ENCODE assay signal across 6 cellular contexts in genomic region chr16:4153364-4153763, GRCh38. TPM values are rescaled to one million over a fixed set of nuclear protein-coding genes. Genes with fewer than 3 reads are reported as not detected.
DNase-seq lines count a peak whose midpoint lies in the region; ATAC-seq, FAIRE-seq and TF ChIP-seq lines count a peak whose summit lies in the region.
"Not testable (repeated sequence)": the region's sequence is repeated elsewhere in the genome, so short reads cannot be mapped to it uniquely, and the experiment has no call there.

No MANE protein-coding gene starts in this region.

- H3K79me2 ChIP-seq in HepG2 (ENCODE audit: insufficient read depth, low read length); parathyroid adenoma: not testable (repeated sequence)

- not testable (repeated sequence) for H3K14ac ChIP-seq in mesenchymal stem cell (ENCODE audit: low read length in 2 of 2)
- peak overlapping the region; percentile 71 for H3K14ac ChIP-seq in neuronal stem cell (ENCODE audit: low read length)

- H3K4me3 ChIP-seq in kidney (ENCODE audit: low read length in 2 of 2); HepG2 (replicated peaks in 1 of 3; ENCODE audit: insufficient read depth in 1 of 3, low read depth in 2 of 3, low read length in 3 of 3); mesenchymal stem cell (ENCODE audit: insufficient read depth in 1 of 2, low read depth in 1 of 2, low read length in 2 of 2); neuronal stem cell (ENCODE audit: low read length in 2 of 2); parathyroid adenoma (ENCODE audit: low read depth, low read length): not testable (repeated sequence)

- H3K36me3 ChIP-seq in kidney (ENCODE audit: control insufficient read depth in 1 of 2, insufficient read depth in 2 of 2, low read length in 2 of 2); HepG2 (replicated peaks in 1 of 2; ENCODE audit: control insufficient read depth in 1 of 2, insufficient read depth in 2 of 2, low read length in 2 of 2); mesenchymal stem cell (ENCODE audit: control insufficient read depth in 1 of 2, insufficient read depth in 2 of 2, low read depth in 1 of 2, low read length in 2 of 2); neuronal stem cell (replicated peaks in 1 of 2; ENCODE audit: control insufficient read depth in 2 of 2, insufficient read depth in 2 of 2, low read length in 2 of 2); parathyroid adenoma (ENCODE audit: control insufficient read depth, insufficient read depth, low read length): not testable (repeated sequence)

- intact Hi-C loops in kidney (cut with DNase I); HepG2 (cut with micrococcal nuclease; ENCODE audit: unreplicated experiment): not testable (repeated sequence)

- not testable (repeated sequence) for H2BK15ac ChIP-seq in mesenchymal stem cell (ENCODE audit: low read depth, poor library complexity, severe bottlenecking); neuronal stem cell (ENCODE audit: low read length)

- not testable (repeated sequence) for H3K23ac ChIP-seq in mesenchymal stem cell (ENCODE audit: low read length in 2 of 2); neuronal stem cell (ENCODE audit: low read depth, low read length, poor library complexity)

- H4K91ac ChIP-seq in mesenchymal stem cell (ENCODE audit: low read length); neuronal stem cell (ENCODE audit: low read depth, low read length, poor library complexity): not testable (repeated sequence)

- CTCF ChIA-PET in HepG2 (lab: Yijun Ruan, JAX; ENCODE audit: low intra/inter-chr PET ratio, low total read pairs) = not testable (repeated sequence)

- not testable (repeated sequence) for H3K9ac ChIP-seq in kidney (ENCODE audit: low read length in 2 of 2); HepG2 (ENCODE audit: insufficient read depth, low read depth, low read length); mesenchymal stem cell (ENCODE audit: low read length); neuronal stem cell (ENCODE audit: low read depth, low read length, poor library complexity); parathyroid adenoma

- not testable (repeated sequence) for TF ChIP-seq CTCF in kidney (IDR thresholded peaks at IDR 0.05; ENCODE audit: borderline replicate concordance, extremely low read depth, insufficient read depth); parathyroid adenoma (IDR thresholded peaks at IDR 0.05)
- peak; percentile 40; the same call in 1 of the 2 replicates for TF ChIP-seq CTCF in HepG2 (CRISPR knock-in tag; IDR thresholded peaks at IDR 0.05)

- POLR2A ChIA-PET in HepG2 (lab: Yijun Ruan, JAX) = interaction anchor here (0.8 kb wide), 1 partner anchor 12 kb away, joined by 3 read pairs; no protein-coding TSS in a partner anchor

- not testable (repeated sequence) for TF ChIP-seq EP300 in HepG2 (IDR thresholded peaks at IDR 0.05; ENCODE audit: low read depth in 2 of 2, low read length in 2 of 2); HepG2 (CRISPR knock-in tag; IDR thresholded peaks at IDR 0.05; ENCODE audit: borderline replicate concordance)

- not testable (repeated sequence) for H2AFZ ChIP-seq in HepG2 (ENCODE audit: low read length); neuronal stem cell (ENCODE audit: low read length); parathyroid adenoma
- H2AFZ ChIP-seq in mesenchymal stem cell (ENCODE audit: low read depth, low read length) = peak overlapping the region; percentile 4

- not testable (repeated sequence) for H3K4ac ChIP-seq in mesenchymal stem cell (ENCODE audit: low read depth in 1 of 2, low read length in 2 of 2); neuronal stem cell (ENCODE audit: low read length)

- not testable (repeated sequence) for BruUV-seq in HepG2 (replicated peaks; lab: Mats Ljungman, UMichigan)

- not testable (repeated sequence) for H2AK5ac ChIP-seq in mesenchymal stem cell (ENCODE audit: low read length, severe bottlenecking); neuronal stem cell (ENCODE audit: low read depth, low read length)

- H3K4me1 ChIP-seq in kidney (ENCODE audit: control insufficient read depth in 1 of 2, insufficient read depth in 1 of 2, low read depth in 1 of 2, low read length in 2 of 2); mesenchymal stem cell (ENCODE audit: control insufficient read depth, insufficient read depth, low read depth, low read length); neuronal stem cell (ENCODE audit: control insufficient read depth in 2 of 2, insufficient read depth in 1 of 2, low read depth in 1 of 2, low read length in 2 of 2); parathyroid adenoma: not testable (repeated sequence)
- H3K4me1 ChIP-seq in HepG2 (ENCODE audit: insufficient read depth, low read length) = peaks cover 35% of the 10 kb centered on the region

- not testable (repeated sequence) for H2BK120ac ChIP-seq in mesenchymal stem cell (ENCODE audit: low read depth, low read length); neuronal stem cell (ENCODE audit: low read depth, low read length)

- not testable (repeated sequence) for H2BK12ac ChIP-seq in mesenchymal stem cell (ENCODE audit: low read length in 2 of 2); neuronal stem cell (ENCODE audit: low read length)

- in situ Hi-C loops in HepG2 (cut with HindIII; ENCODE audit: extremely low pct_ligation_motif_present, low pct_unique_long_range_greater_than_20kb) = not testable (repeated sequence)

- H3K18ac ChIP-seq in mesenchymal stem cell (ENCODE audit: low read depth in 1 of 2, low read length in 2 of 2) = not testable (repeated sequence)
- peak overlapping the region; percentile 80 for H3K18ac ChIP-seq in neuronal stem cell (ENCODE audit: low read length)

- DNase-seq in NCI-H2171 treated with DMSO at 0.1 percent for 48 hours (lab: John Stamatoyannopoulos, UW) (peak; percentile 22), kidney (peak; percentile 34)
- not testable (repeated sequence) for DNase-seq in HepG2 (ENCODE audit: low spot score); mesenchymal stem cell; neuronal stem cell (ENCODE audit: low spot score)

- H3K4me2 ChIP-seq in HepG2 (ENCODE audit: low read depth, low read length) = peak overlapping the region; percentile 55
- H3K4me2 ChIP-seq in mesenchymal stem cell (ENCODE audit: low read length, poor library complexity, severe bottlenecking); neuronal stem cell (ENCODE audit: insufficient read depth, low read length, poor library complexity, severe bottlenecking); parathyroid adenoma (ENCODE audit: low read length): not testable (repeated sequence)

- not testable (repeated sequence) for FAIRE-seq in kidney (lab: Jason Lieb, UNC); HepG2 (lab: Jason Lieb, UNC)

- H3K27ac ChIP-seq in kidney (ENCODE audit: low read depth in 2 of 2, low read length in 2 of 2); HepG2 (ENCODE audit: extremely low read length, insufficient read depth, low read length); mesenchymal stem cell (ENCODE audit: low read length, poor library complexity, severe bottlenecking); neuronal stem cell (replicated peaks; ENCODE audit: low read length): not testable (repeated sequence)
- peak overlapping the region; percentile 62 for H3K27ac ChIP-seq in parathyroid adenoma

- H3K9me3 ChIP-seq in kidney (ENCODE audit: control insufficient read depth in 1 of 2, low read length in 2 of 2); HepG2 (ENCODE audit: low read length); mesenchymal stem cell (ENCODE audit: control insufficient read depth, low read length); neuronal stem cell (replicated peaks in 1 of 2; ENCODE audit: control insufficient read depth in 2 of 2, insufficient read depth in 1 of 2, low read depth in 1 of 2, low read length in 2 of 2); parathyroid adenoma (ENCODE audit: control insufficient read depth, low read length): not testable (repeated sequence)

- not testable (repeated sequence) for H3K79me1 ChIP-seq in mesenchymal stem cell (replicated peaks; ENCODE audit: low read length, poor library complexity, severe bottlenecking); neuronal stem cell (ENCODE audit: low read depth, low read length)

- H4K8ac ChIP-seq in mesenchymal stem cell (ENCODE audit: low read length); neuronal stem cell (ENCODE audit: low read depth, low read length): not testable (repeated sequence)

- TF ChIP-seq POLR2A in HepG2 (IDR thresholded peaks at IDR 0.05; ENCODE audit: insufficient read depth in 1 of 2, low read depth in 2 of 2, low read length in 2 of 2) = not testable (repeated sequence)

- H4K20me1 ChIP-seq in HepG2 (ENCODE audit: insufficient read depth, low read length) = not testable (repeated sequence)

- peak; percentile 55 for ATAC-seq in HepG2

- WGBS in HepG2 (ENCODE audit: low lambda C conversion rate) = 31% methylated on average over 13 of the region's 13 CpGs
- 92% methylated on average over 13 of the region's 13 CpGs for WGBS in mesenchymal stem cell
- no CpG with 5 or more reads among the region's 13 CpGs for WGBS in neuronal stem cell (ENCODE audit: extremely low coverage in 2 of 2, insufficient read length in 2 of 2, insufficient replicate concordance in 1 of 2), 2 donors

- TF ChIP-seq RAD21 in HepG2 (CRISPR knock-in tag; IDR thresholded peaks at IDR 0.05) = 0 out of 2 replicates have a peak, but pooled peaks have one; percentile 18

- not testable (repeated sequence) for H2BK5ac ChIP-seq in mesenchymal stem cell (ENCODE audit: low read depth, low read length, poor library complexity, severe bottlenecking); neuronal stem cell (ENCODE audit: low read length)

- not testable (repeated sequence) for H3K27me3 ChIP-seq in HepG2 (ENCODE audit: control insufficient read depth in 1 of 2, insufficient read depth in 2 of 2, low read length in 2 of 2); neuronal stem cell (ENCODE audit: control insufficient read depth in 3 of 3, insufficient read depth in 3 of 3, low read depth in 1 of 3, low read length in 3 of 3); parathyroid adenoma (ENCODE audit: control insufficient read depth, insufficient read depth, low read length)
- H3K27me3 ChIP-seq in mesenchymal stem cell (ENCODE audit: control insufficient read depth in 1 of 2, insufficient read depth in 1 of 2, low read length in 2 of 2) = peaks cover 5 to 13% of the 10 kb centered on the region in 2 experiments

RNA-seq across cellular contexts. Expression of gene ADCY9, which starts 37.1 kb away (rescaled TPM):
- total RNA-seq in kidney (23.7 TPM), HepG2 (2016; rRNA removed; fragmentation: Illumina TruSeq; extraction: Trizol) (9.6 and 11.2 TPM in 2 replicates)
- polyA plus RNA-seq in kidney (ENCODE audit: insufficient read depth, low read depth, low replicate concordance) (6.8 TPM), HepG2 (2011; rRNA removed) (13.6 and 13.9 TPM in 2 replicates)
- 6.9 and 7.1 TPM in 2 replicates for total RNA-seq in HepG2 (2016; cell fraction: cytosol; rRNA removed; fragmentation: Illumina TruSeq; extraction: Trizol; ENCODE audit: low read depth)
- total RNA-seq in HepG2 (2016; cell fraction: insoluble cytoplasmic fraction; rRNA removed; fragmentation: Illumina TruSeq; extraction: Trizol) = 7.0 and 12.1 TPM in 2 replicates
- total RNA-seq in HepG2 (2016; cell fraction: membrane; rRNA removed; fragmentation: Illumina TruSeq; extraction: Trizol) = 4.4 and 4.6 TPM in 2 replicates
- total RNA-seq in HepG2 (2016; cell fraction: nucleus; rRNA removed; fragmentation: Illumina TruSeq; extraction: Trizol) = 15.9 and 17.5 TPM in 2 replicates
- polyA plus RNA-seq in HepG2 (2011; cell fraction: cytosol; rRNA removed) = 15.9 and 17.7 TPM in 2 replicates
- 26.9 and 30.6 TPM in 2 replicates for polyA plus RNA-seq in HepG2 (2011; cell fraction: nucleus; rRNA removed)
- 15.9 and 19.6 TPM in 2 replicates for polyA plus RNA-seq in HepG2 (2012)
- 0.63 and 1.1 TPM in 2 replicates for polyA plus RNA-seq in HepG2 (2016; cell fraction: cytosol; fragmentation: Illumina TruSeq; extraction: Trizol; ENCODE audit: low read depth)
- polyA plus RNA-seq in HepG2 (2016; cell fraction: insoluble cytoplasmic fraction; fragmentation: Illumina TruSeq; extraction: Trizol; ENCODE audit: low read depth) = 5.6 and 8.0 TPM in 2 replicates
- 2.0 and 2.1 TPM in 2 replicates for polyA plus RNA-seq in HepG2 (2016; cell fraction: membrane; fragmentation: Illumina TruSeq; extraction: Trizol; ENCODE audit: low read depth)
- polyA plus RNA-seq in HepG2 (2016; cell fraction: nucleus; fragmentation: Illumina TruSeq; extraction: Trizol; ENCODE audit: insufficient read depth, low read depth) = 16.3 and 17.4 TPM in 2 replicates
- 21.8 and 108 TPM in 2 replicates for polyA minus RNA-seq in HepG2 (2011; rRNA and poly(A)+ RNA removed; ENCODE audit: low replicate concordance)
- polyA minus RNA-seq in HepG2 (2011; cell fraction: cytosol; rRNA and poly(A)+ RNA removed) = 53.6 and 62.1 TPM in 2 replicates
- polyA minus RNA-seq in HepG2 (2011; cell fraction: nucleus; rRNA and poly(A)+ RNA removed) = 33.7 and 36.4 TPM in 2 replicates
- 20.7 TPM for polyA plus RNA-seq in mesenchymal stem cell (2013, experiment 1 of 2)
- 20.1 TPM for polyA plus RNA-seq in mesenchymal stem cell (2013, experiment 2 of 2)
- 3.3 TPM for polyA plus RNA-seq in neuronal stem cell (2013, experiment 1 of 2)
- polyA plus RNA-seq in neuronal stem cell (2013, experiment 2 of 2) = 3.1 TPM
